Comparison of ENCODE assay signal across 9 cellular contexts in genomic region chr14:93976477-93977057, GRCh38. TPM values are rescaled to one million over a fixed set of nuclear protein-coding genes. Genes with fewer than 3 reads are reported as not detected.
A peak's percentile ranks its signal among the peaks of the same experiment; 100 is the strongest.
DNase-seq lines count a peak whose midpoint lies in the region; ATAC-seq and TF ChIP-seq lines count a peak whose summit lies in the region.
"Had no signal": no experiment of that assay in that cellular context is flagged by ENCODE, and none has a peak within 500 bp of the region (broad histone marks: within the 10 kb centered on the region; RNA-seq: fewer than 3 reads in every experiment).

Gene ASB2 (minus strand): TSS chr14:93976570. CDS start chr14:93964539, 12,031 bp downstream.

- no peaks in the 10 kb centered on the region for H3K27me3 ChIP-seq in SJSA1 (replicated peaks)
- no peaks in the 10 kb centered on the region for H3K27me3 ChIP-seq in right cardiac atrium (ENCODE audit: control insufficient read depth, insufficient read depth)

- TF ChIP-seq CTCF in GM13976 (IDR thresholded peaks at IDR 0.05; ENCODE audit: borderline replicate concordance, control extremely low read depth, extremely low read depth, insufficient read depth, missing control alignments) (no peak), omental fat pad (IDR thresholded peaks at IDR 0.05) (no peak)

- peak; percentile 64 for DNase-seq in GM13976 (ENCODE audit: low spot score)
- peak; percentile 51 to 52 for DNase-seq in SJSA1 (ENCODE audit: low read depth in 1 of 2, low spot score in 2 of 2)
- peak in 1 of 3 donors; percentile 29 for DNase-seq in right cardiac atrium
- DNase-seq in omental fat pad (ENCODE audit: low spot score), result no peak
- no peak for DNase-seq in NCI-H2029 (lab: John Stamatoyannopoulos, UW)
- no peak for DNase-seq in iPS-NIHi7 (ENCODE audit: extremely low spot score)

- no peaks in the 10 kb centered on the region for H3K9me3 ChIP-seq in SJSA1 (replicated peaks)
- H3K9me3 ChIP-seq in right cardiac atrium (ENCODE audit: control insufficient read depth, low read length), result no peaks in the 10 kb centered on the region

- H3K4me3 ChIP-seq in SJSA1, result peak within 1 kb of the TSS; percentile 29
- peak within 1 kb of the TSS; percentile 36 for H3K4me3 ChIP-seq in right cardiac atrium (ENCODE audit: low read length)

- 15% methylated on average over 12 of the region's 12 CpGs for WGBS in right cardiac atrium

- H3K4me1 ChIP-seq in SJSA1 (replicated peaks) (peaks cover 38% of the 10 kb centered on the region), right cardiac atrium (ENCODE audit: control insufficient read depth, insufficient read depth, low read length) (peaks cover 8% of the 10 kb centered on the region)

- in situ Hi-C loops in GM13976 (cut with MboI; ENCODE audit: low sequenced_read_pairs, unreplicated experiment), result loop anchor here (25.0 kb wide), 1 partner anchor 1161 kb away; no protein-coding TSS in a partner anchor

- no peaks in the 10 kb centered on the region for H3K36me3 ChIP-seq in SJSA1

- intact Hi-C loops in right cardiac atrium (cut with DNase I), result no loop called here

- H3K27ac ChIP-seq in SJSA1 (no peak within 1 kb of the TSS), right cardiac atrium (ENCODE audit: low read length) (peak within 1 kb of the TSS; percentile 67)

- ATAC-seq in GM21825 (IDR thresholded peaks at IDR 0.05; ENCODE audit: unreplicated experiment) (peak; percentile 7), right cardiac atrium (peak; percentile 39 to 56), HG03457 (IDR thresholded peaks at IDR 0.05; ENCODE audit: unreplicated experiment) (no peak), omental fat pad (ENCODE audit: low FRiP score) (no peak)

RNA-seq across cellular contexts. Expression of gene ASB2, which starts in this region (rescaled TPM):
- total RNA-seq in SJSA1 (2014; rRNA removed; shearing (Covaris generic)), result 14.9 and 22.0 TPM in 2 replicates
- 100 to 1,000 TPM; 115 to 141 (median 126) TPM for total RNA-seq in right cardiac atrium
- 112 TPM for polyA plus RNA-seq in right cardiac atrium
- 1 to 10 TPM in 1 of 4 donors, under 1 TPM in 3; 0.36 to 2.4 (median 0.56) TPM for total RNA-seq in omental fat pad
- total RNA-seq: dermis microvascular lymphatic vessel endothelial cell had no signal

Comparison
In these comparisons a context has a peak if more than half of its experiments do, and no peak if none do; other contexts are left out.
1. DNase-seq: peak in GM13976 (single experiment) and SJSA1 (2 of 2); none in omental fat pad (single experiment), NCI-H2029 (single experiment) and iPS-NIHi7 (single experiment).
2. ATAC-seq: peak in GM21825 (single experiment) and right cardiac atrium (2 of 2); none in HG03457 (single experiment) and omental fat pad (single experiment).